Comparison of ENCODE assay signal across 1 cellular context in genomic region chr17:72076678-72077030, GRCh38.
TF ChIP-seq lines count a peak whose summit lies in the region.

No MANE protein-coding gene starts in this region.

TF ChIP-seq in HepG2, 621 proteins besides CTCF, POLR2A, EP300 and RAD21 (continued from another document):
- TF ChIP-seq, protein P1, sequence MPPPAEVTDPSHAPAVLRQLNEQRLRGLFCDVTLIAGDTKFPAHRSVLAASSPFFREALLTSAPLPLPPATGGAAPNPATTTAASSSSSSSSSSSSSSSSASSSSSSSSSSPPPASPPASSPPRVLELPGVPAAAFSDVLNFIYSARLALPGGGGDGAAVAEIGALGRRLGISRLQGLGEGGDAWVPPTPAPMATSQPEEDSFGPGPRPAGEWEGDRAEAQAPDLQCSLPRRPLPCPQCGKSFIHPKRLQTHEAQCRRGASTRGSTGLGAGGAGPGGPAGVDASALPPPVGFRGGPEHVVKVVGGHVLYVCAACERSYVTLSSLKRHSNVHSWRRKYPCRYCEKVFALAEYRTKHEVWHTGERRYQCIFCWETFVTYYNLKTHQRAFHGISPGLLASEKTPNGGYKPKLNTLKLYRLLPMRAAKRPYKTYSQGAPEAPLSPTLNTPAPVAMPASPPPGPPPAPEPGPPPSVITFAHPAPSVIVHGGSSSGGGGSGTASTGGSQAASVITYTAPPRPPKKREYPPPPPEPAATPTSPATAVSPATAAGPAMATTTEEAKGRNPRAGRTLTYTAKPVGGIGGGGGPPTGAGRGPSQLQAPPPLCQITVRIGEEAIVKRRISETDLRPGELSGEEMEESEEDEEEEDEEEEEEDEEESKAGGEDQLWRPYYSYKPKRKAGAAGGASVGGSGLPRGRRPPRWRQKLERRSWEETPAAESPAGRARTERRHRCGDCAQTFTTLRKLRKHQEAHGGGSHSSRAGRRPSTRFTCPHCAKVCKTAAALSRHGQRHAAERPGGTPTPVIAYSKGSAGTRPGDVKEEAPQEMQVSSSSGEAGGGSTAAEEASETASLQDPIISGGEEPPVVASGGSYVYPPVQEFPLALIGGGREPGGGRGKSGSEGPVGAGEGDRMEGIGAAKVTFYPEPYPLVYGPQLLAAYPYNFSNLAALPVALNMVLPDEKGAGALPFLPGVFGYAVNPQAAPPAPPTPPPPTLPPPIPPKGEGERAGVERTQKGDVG (CRISPR knock-in tag; IDR thresholded peaks at IDR 0.05; ENCODE audit: borderline replicate concordance) = no peak
- TF ChIP-seq, protein P2, sequence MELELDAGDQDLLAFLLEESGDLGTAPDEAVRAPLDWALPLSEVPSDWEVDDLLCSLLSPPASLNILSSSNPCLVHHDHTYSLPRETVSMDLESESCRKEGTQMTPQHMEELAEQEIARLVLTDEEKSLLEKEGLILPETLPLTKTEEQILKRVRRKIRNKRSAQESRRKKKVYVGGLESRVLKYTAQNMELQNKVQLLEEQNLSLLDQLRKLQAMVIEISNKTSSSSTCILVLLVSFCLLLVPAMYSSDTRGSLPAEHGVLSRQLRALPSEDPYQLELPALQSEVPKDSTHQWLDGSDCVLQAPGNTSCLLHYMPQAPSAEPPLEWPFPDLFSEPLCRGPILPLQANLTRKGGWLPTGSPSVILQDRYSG (CRISPR knock-in tag; IDR thresholded peaks at IDR 0.05) = no peak
- TF ChIP-seq EEA1 (CRISPR knock-in tag; IDR thresholded peaks at IDR 0.05; ENCODE audit: borderline replicate concordance) (no peak), ZNF670 (CRISPR knock-in tag; IDR thresholded peaks at IDR 0.05; ENCODE audit: borderline replicate concordance) (no peak), ZNF354B (CRISPR knock-in tag; IDR thresholded peaks at IDR 0.05) (no peak), DR1 (CRISPR knock-in tag; IDR thresholded peaks at IDR 0.05) (no peak), ZNF549 (CRISPR knock-in tag; IDR thresholded peaks at IDR 0.05) (no peak), RAD51 (IDR thresholded peaks at IDR 0.05; ENCODE audit: borderline replicate concordance) (no peak), CENPT (CRISPR knock-in tag; IDR thresholded peaks at IDR 0.05; ENCODE audit: low read depth) (no peak)
